27 cellular contexts compared by ENCODE assay signal in the genomic region with DNA sequence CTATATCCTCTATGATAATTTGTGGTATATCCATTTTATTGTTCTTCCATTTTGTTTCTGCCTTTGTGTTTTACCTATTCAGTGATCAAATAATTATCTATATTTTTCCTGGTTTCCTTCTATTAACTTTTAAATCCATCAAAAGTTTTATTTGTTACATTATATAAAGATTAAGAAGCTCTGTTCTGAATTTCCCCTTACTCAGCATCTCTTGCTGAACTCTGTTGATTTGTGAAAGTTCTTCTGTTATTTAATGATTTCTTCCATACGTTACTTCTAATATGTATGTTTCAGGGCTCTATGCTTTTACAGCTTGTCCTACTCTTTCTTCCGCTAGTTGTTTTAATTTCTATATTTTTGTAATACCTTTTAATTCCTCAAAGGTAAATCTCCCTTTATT.
"Had no signal": no experiment of that assay in that cellular context is flagged by ENCODE, and none has a peak within 500 bp of the region (broad histone marks: within the 10 kb centered on the region; RNA-seq: fewer than 3 reads in every experiment).

No MANE protein-coding gene starts in this region.

- H3K4me1 Mint-ChIP-seq: naive B cell; natural killer cell; stimulated activated naive B cell treated with anti-CD40 and anti-IgM and Interleukin-4, amounts not matched to agents 10 μg/mL and 1 μg/mL and 100 μg/mL, for 72 hours had no signal

- H3K4me1 ChIP-seq: left lung, lower lobe of right lung, right atrium auricular region, stomach, testis, thyroid gland, upper lobe of right lung, uterus had no signal

- ATAC-seq: left colon; left lung; lower lobe of right lung; natural killer cell; sciatic nerve; stimulated activated naive B cell treated with anti-CD40 and anti-IgM and Interleukin-4, amounts not matched to agents 10 μg/mL and 1 μg/mL and 100 μg/mL, for 72 hours; stimulated activated naive CD8-positive, alpha-beta T cell treated with anti-CD3 and anti-CD28 coated beads, Interleukin-15, Interleukin-2, amounts not matched to agents 100 U/mL and 50 U/mL, for 24 hours; upper lobe of right lung had no signal

- H3K27ac ChIP-seq: left lung, lower lobe of right lung, ovary, right atrium auricular region, skin epidermis, stomach, testis, thyroid gland, upper lobe of right lung, uterus had no signal

- H3K27me3 ChIP-seq: left lung, ovary, right atrium auricular region, stomach, testis, thyroid gland, upper lobe of right lung, uterus had no signal

- H3K9me3 ChIP-seq: left lung, lower lobe of right lung, ovary, right atrium auricular region, stomach, testis, thyroid gland, upper lobe of right lung, uterus had no signal

- H3K4me3 Mint-ChIP-seq: naive B cell; natural killer cell; nephron progenitor cell; stimulated activated naive B cell treated with anti-CD40 and anti-IgM and Interleukin-4, amounts not matched to agents 10 μg/mL and 1 μg/mL and 100 μg/mL, for 72 hours had no signal

- H3K27ac Mint-ChIP-seq: naive B cell; natural killer cell; nephron progenitor cell; progenitor cell of endocrine pancreas; stimulated activated naive B cell treated with anti-CD40 and anti-IgM and Interleukin-4, amounts not matched to agents 10 μg/mL and 1 μg/mL and 100 μg/mL, for 72 hours had no signal

- H3K27me3 Mint-ChIP-seq: progenitor cell of endocrine pancreas had no signal

- H3K9me3 Mint-ChIP-seq: natural killer cell had no signal

- H3K4me3 ChIP-seq: left lung, lower lobe of right lung, ovary, right atrium auricular region, skin epidermis, stomach, testis, thyroid gland, upper lobe of right lung, uterus had no signal

- H3K36me3 ChIP-seq: left lung, lower lobe of right lung, ovary, right atrium auricular region, stomach, thyroid gland, upper lobe of right lung, uterus had no signal

- FAIRE-seq: keratinocyte had no signal

- DNase-seq: hippocampal formation; left colon; left lung; lower lobe of right lung; mammary epithelial cell; mesenchymal stem cell; naive B cell; natural killer cell; nephron progenitor cell; ovary; stimulated activated CD4-positive, alpha-beta T cell treated with anti-CD3 and anti-CD28 coated beads, Interleukin-12 subunit alpha, Interleukin-12 subunit beta, amount 100 ng/mL, for 4 hours; stimulated activated CD4-positive, alpha-beta T cell treated with anti-CD3 and anti-CD28 coated beads, Interleukin-15, amount 100 ng/mL, for 24 hours; stimulated activated CD4-positive, alpha-beta T cell treated with anti-CD3 and anti-CD28 coated beads, Interleukin-2, amount 100 ng/mL, for 24 hours; stimulated activated CD4-positive, alpha-beta T cell treated with anti-CD3 and anti-CD28 coated beads, Interleukin-4, amount 100 ng/mL, for 1 hour; stimulated activated naive B cell treated with anti-CD40 and anti-IgM and Interleukin-4, amounts not matched to agents 10 μg/mL and 1 μg/mL and 100 μg/mL, for 72 hours; stimulated activated naive CD8-positive, alpha-beta T cell treated with anti-CD3 and anti-CD28 coated beads, Interleukin-15, Interleukin-2, amounts not matched to agents 100 U/mL and 50 U/mL, for 24 hours; stomach; testis; thyroid gland; trophoblast cell; upper lobe of right lung; uterus had no signal

- H3K36me3 Mint-ChIP-seq: naive B cell; natural killer cell; stimulated activated naive B cell treated with anti-CD40 and anti-IgM and Interleukin-4, amounts not matched to agents 10 μg/mL and 1 μg/mL and 100 μg/mL, for 72 hours had no signal
